12 cellular contexts compared by ENCODE assay signal in genomic region chr11:26087095-26087935, GRCh38.
A peak's percentile ranks its signal among the peaks of the same experiment; 100 is the strongest.
DNase-seq lines count a peak whose midpoint lies in the region; ATAC-seq lines count a peak whose summit lies in the region.
"Had no signal": no experiment of that assay in that cellular context is flagged by ENCODE, and none has a peak within 500 bp of the region (broad histone marks: within the 10 kb centered on the region; RNA-seq: fewer than 3 reads in every experiment).

No MANE protein-coding gene starts in this region.

- H3K9me3 Mint-ChIP-seq in T-helper 2 cell treated with Interferon-gamma antibody and Interleukin-4, amounts not matched to agents 5 μg/mL and 100 μg/mL, for 36 hours = peaks cover 28% of the 10 kb centered on the region

- no peaks in the 10 kb centered on the region for H3K27me3 Mint-ChIP-seq in T-helper 2 cell treated with Interferon-gamma antibody and Interleukin-4, amounts not matched to agents 5 μg/mL and 100 μg/mL, for 36 hours (ENCODE audit: low read depth)

- in situ Hi-C loops in G401 (cut with HindIII; ENCODE audit: low sequenced_read_pairs) = no loop called here

- DNase-seq in NAMALWA (ENCODE audit: low spot score) (peak; percentile 69), mucosa of gallbladder (ENCODE audit: low spot score) (no peak), G401 (ENCODE audit: low spot score) (no peak)
- DNase-seq in T-helper 2 cell treated with Interferon-gamma antibody and Interleukin-4, amounts not matched to agents 5 μg/mL and 100 μg/mL, for 36 hours (ENCODE audit: low spot score) = no peak
- DNase-seq in NK-92 treated with Interleukin-12 subunit alpha and Interleukin-12 subunit beta, amount 100 ng/mL, for 24 hours (lab: John Stamatoyannopoulos, UW) = no peak
- DNase-seq: activated naive CD4-positive, alpha-beta T cell treated with Interleukin-2 at 50 U/mL for 16 hours; KBM-7; NCI-H526; stimulated activated CD4-positive, alpha-beta T cell treated with anti-CD3 and anti-CD28 coated beads, Interleukin-2, amount 100 ng/mL, for 48 hours had no signal

- H3K4me1 Mint-ChIP-seq in T-helper 2 cell treated with Interferon-gamma antibody and Interleukin-4, amounts not matched to agents 5 μg/mL and 100 μg/mL, for 36 hours (ENCODE audit: low read depth) = no peaks in the 10 kb centered on the region

- ATAC-seq in GM18498 (IDR thresholded peaks at IDR 0.05; ENCODE audit: unreplicated experiment) (peak; percentile 93), GM19467 (IDR thresholded peaks at IDR 0.05; ENCODE audit: unreplicated experiment) (peak; percentile 94), HG02981 (IDR thresholded peaks at IDR 0.05; ENCODE audit: unreplicated experiment) (peak; percentile 96)

- H3K4me3 Mint-ChIP-seq in T-helper 2 cell treated with Interferon-gamma antibody and Interleukin-4, amounts not matched to agents 5 μg/mL and 100 μg/mL, for 36 hours = no peak overlapping the region

- H3K27ac Mint-ChIP-seq in T-helper 2 cell treated with Interferon-gamma antibody and Interleukin-4, amounts not matched to agents 5 μg/mL and 100 μg/mL, for 36 hours = no peak overlapping the region

- no peaks in the 10 kb centered on the region for H3K36me3 Mint-ChIP-seq in T-helper 2 cell treated with Interferon-gamma antibody and Interleukin-4, amounts not matched to agents 5 μg/mL and 100 μg/mL, for 36 hours (ENCODE audit: low read depth)
